In genomic region chr10:28612877-28613276, GRCh38 we compare ENCODE assay signal across 26 cellular contexts.
A peak's percentile ranks its signal among the peaks of the same experiment; 100 is the strongest.
DNase-seq lines count a peak whose midpoint lies in the region; ATAC-seq, FAIRE-seq and TF ChIP-seq lines count a peak whose summit lies in the region.
"Had no signal": no experiment of that assay in that cellular context is flagged by ENCODE, and none has a peak within 500 bp of the region (broad histone marks: within the 10 kb centered on the region; RNA-seq: fewer than 3 reads in every experiment).

No MANE protein-coding gene starts in this region.

- no TSS peak for BruUV-seq in K562 (replicated peaks; lab: Mats Ljungman, UMichigan)

- in situ Hi-C loops in K562 (cut with MboI) = no loop called here

- H3K27me3 ChIP-seq in CD4-positive, alpha-beta T cell (ENCODE audit: control insufficient read depth, insufficient read depth, low read length) = no peaks in the 10 kb centered on the region
- H3K27me3 ChIP-seq in K562 (ENCODE audit: control insufficient read depth in 2 of 2, insufficient read depth in 2 of 2, low read length in 2 of 2) (no peaks in the 10 kb centered on the region), BE2C (no peaks in the 10 kb centered on the region)

- no peak overlapping the region for H3K9ac ChIP-seq in K562 (ENCODE audit: insufficient read depth in 1 of 2, low read depth in 2 of 2, low read length in 2 of 2)

- H3K27ac ChIP-seq in CD4-positive, alpha-beta T cell (ENCODE audit: low read depth, low read length) = no peak overlapping the region
- no peak overlapping the region for H3K27ac ChIP-seq in K562 (ENCODE audit: extremely low read depth, low read depth, low read length)
- H3K27ac ChIP-seq: C4-2B, HL-60, RWPE1, SK-N-MC had no signal

- H3K36me3 ChIP-seq in K562 (ENCODE audit: control insufficient read depth, insufficient read depth, low read length) = peaks cover 94% of the 10 kb centered on the region
- H3K36me3 ChIP-seq in BE2C = peaks cover 86% of the 10 kb centered on the region

- CTCF ChIA-PET in activated naive CD4-positive, alpha-beta T cell treated with anti-CD3 and anti-CD28 coated beads for 36 hours (lab: Charles Lee) = no interaction called here
- CTCF ChIA-PET in CD4-positive, alpha-beta T cell (lab: Charles Lee) = interaction anchor here (1.1 to 1.3 kb wide), 2 partner anchors 15 to 181 kb away, joined by 3 read pairs; no protein-coding TSS in a partner anchor
- CTCF ChIA-PET in K562 (lab: Yijun Ruan, JAX; ENCODE audit: low intra/inter-chr PET ratio) = no interaction called here

- H3K4me3 ChIP-seq in K562 = no peak overlapping the region
- H3K4me3 ChIP-seq in BE2C (ENCODE audit: low read depth, low read length) = no peak overlapping the region
- H3K4me3 ChIP-seq: SK-N-MC had no signal

- peaks cover 22% of the 10 kb centered on the region for H3K36me3 Mint-ChIP-seq in activated naive CD4-positive, alpha-beta T cell treated with anti-CD3 and anti-CD28 coated beads, Interleukin-2, amount 50 U/mL, for 24 hours
- peaks cover 45% of the 10 kb centered on the region for H3K36me3 Mint-ChIP-seq in activated naive CD4-positive, alpha-beta T cell treated with anti-CD3 and anti-CD28 coated beads for 36 hours (ENCODE audit: low read depth)
- peaks cover 95% of the 10 kb centered on the region for H3K36me3 Mint-ChIP-seq in CD4-positive, alpha-beta T cell (ENCODE audit: low read depth)
- peaks cover 50% of the 10 kb centered on the region for H3K36me3 Mint-ChIP-seq in mesothelial cell of epicardium

- no peak for TF ChIP-seq CTCF in CD4-positive, alpha-beta T cell (IDR thresholded peaks at IDR 0.05)
- no peak for TF ChIP-seq CTCF in K562 (IDR thresholded peaks at IDR 0.05 in 2 of 3, conservative IDR thresholded peaks at IDR 0.05 in 1 of 3; ENCODE audit: insufficient read depth in 2 of 3, low read depth in 1 of 3, low read length in 3 of 3)
- no peak for TF ChIP-seq CTCF in mesothelial cell of epicardium (IDR thresholded peaks at IDR 0.05; ENCODE audit: unreplicated experiment)
- TF ChIP-seq CTCF in BE2C (IDR thresholded peaks at IDR 0.05; ENCODE audit: low read depth, low read length) = no peak

- H3K9me1 ChIP-seq in K562 (ENCODE audit: control insufficient read depth, insufficient read depth, low read length) = no peaks in the 10 kb centered on the region

- 97% methylated on average over 6 of the region's 6 CpGs for WGBS in K562 (ENCODE audit: insufficient coverage, low coverage, missing lambda C conversion rate)

- no peak for TF ChIP-seq EP300 in K562 (IDR thresholded peaks at IDR 0.05; ENCODE audit: low read length)

- no peaks in the 10 kb centered on the region for H3K9me3 ChIP-seq in CD4-positive, alpha-beta T cell (ENCODE audit: control insufficient read depth, low read length)
- H3K9me3 ChIP-seq in K562 (replicated peaks; ENCODE audit: control insufficient read depth, insufficient read depth, low read depth, low read length) (no peaks in the 10 kb centered on the region), BE2C (no peaks in the 10 kb centered on the region)

- no peak for TF ChIP-seq RAD21 in K562 (CRISPR knock-in tag; conservative IDR thresholded peaks at IDR 0.05 in 1 of 2, IDR thresholded peaks at IDR 0.05 in 1 of 2)

- H3K27ac Mint-ChIP-seq in activated naive CD4-positive, alpha-beta T cell treated with anti-CD3 and anti-CD28 coated beads, Interleukin-2, amount 50 U/mL, for 24 hours = peak overlapping the region; percentile 59
- H3K27ac Mint-ChIP-seq in activated naive CD4-positive, alpha-beta T cell treated with anti-CD3 and anti-CD28 coated beads for 36 hours = no peak overlapping the region
- H3K27ac Mint-ChIP-seq in CD4-positive, alpha-beta T cell = peak overlapping the region; percentile 22
- peak overlapping the region; percentile 34 for H3K27ac Mint-ChIP-seq in mesothelial cell of epicardium
- H3K27ac Mint-ChIP-seq: HFFc6 had no signal

- H4K20me1 ChIP-seq in K562 (replicated peaks; ENCODE audit: control insufficient read depth, insufficient read depth, low read length) = no peaks in the 10 kb centered on the region

- TF ChIP-seq POLR2A in K562 (conservative IDR thresholded peaks at IDR 0.05) = no peak

- DNase-seq in activated naive CD4-positive, alpha-beta T cell treated with anti-CD3 and anti-CD28 coated beads for 36 hours = no peak
- DNase-seq in CD4-positive, alpha-beta T cell = no peak
- DNase-seq in K562 (ENCODE audit: extremely low read depth in 1 of 4, low spot score in 3 of 4) = no peak
- DNase-seq in mesothelial cell of epicardium (ENCODE audit: low spot score in 2 of 2, unreplicated experiment in 2 of 2) = no peak
- no peak for DNase-seq in stimulated activated CD4-positive, alpha-beta T cell treated with anti-CD3 and anti-CD28 coated beads, Interleukin-1b, Interleukin-23, amount 100 ng/mL, for 48 hours
- DNase-seq in BE2C = no peak
- DNase-seq: 8988T; AML-193; COR-L47; DMS79; H7; HFFc6; KG1; NCI-H1105; NCI-H2029 treated with DMSO at 0.1 percent for 48 hours; NCI-H345; NCI-H524; NCI-H774; NK-92 treated with Interleukin-12 subunit alpha and Interleukin-12 subunit beta, amount 100 ng/mL, for 24 hours; SHP77 treated with DMSO at 0.1 percent for 48 hours had no signal

- POLR2A ChIA-PET in CD4-positive, alpha-beta T cell (lab: Charles Lee) = no interaction called here
- POLR2A ChIA-PET in K562 (lab: Yijun Ruan, JAX) = interaction anchor here (1.2 to 1.8 kb wide), 2 partner anchors 10 to 11 kb away, joined by 5 to 7 read pairs; no protein-coding TSS in a partner anchor

- no peak for FAIRE-seq in K562 (lab: Jason Lieb, UNC)

- no peaks in the 10 kb centered on the region for H3K9me3 Mint-ChIP-seq in activated naive CD4-positive, alpha-beta T cell treated with anti-CD3 and anti-CD28 coated beads, Interleukin-2, amount 50 U/mL, for 24 hours
- no peaks in the 10 kb centered on the region for H3K9me3 Mint-ChIP-seq in activated naive CD4-positive, alpha-beta T cell treated with anti-CD3 and anti-CD28 coated beads for 36 hours
- H3K9me3 Mint-ChIP-seq in CD4-positive, alpha-beta T cell = no peaks in the 10 kb centered on the region
- no peaks in the 10 kb centered on the region for H3K9me3 Mint-ChIP-seq in mesothelial cell of epicardium
- H3K9me3 Mint-ChIP-seq: HFFc6 had no signal

- H3K4me1 Mint-ChIP-seq in activated naive CD4-positive, alpha-beta T cell treated with anti-CD3 and anti-CD28 coated beads, Interleukin-2, amount 50 U/mL, for 24 hours = peaks cover 19% of the 10 kb centered on the region
- H3K4me1 Mint-ChIP-seq in activated naive CD4-positive, alpha-beta T cell treated with anti-CD3 and anti-CD28 coated beads for 36 hours (ENCODE audit: low read depth) = peaks cover 6% of the 10 kb centered on the region
- H3K4me1 Mint-ChIP-seq in CD4-positive, alpha-beta T cell (ENCODE audit: low read depth) = peaks cover 25% of the 10 kb centered on the region
- H3K4me1 Mint-ChIP-seq in mesothelial cell of epicardium = no peaks in the 10 kb centered on the region

- H3K4me3 Mint-ChIP-seq in activated naive CD4-positive, alpha-beta T cell treated with anti-CD3 and anti-CD28 coated beads, Interleukin-2, amount 50 U/mL, for 24 hours = no peak overlapping the region
- no peak overlapping the region for H3K4me3 Mint-ChIP-seq in activated naive CD4-positive, alpha-beta T cell treated with anti-CD3 and anti-CD28 coated beads for 36 hours
- no peak overlapping the region for H3K4me3 Mint-ChIP-seq in CD4-positive, alpha-beta T cell
- no peak overlapping the region for H3K4me3 Mint-ChIP-seq in mesothelial cell of epicardium
- H3K4me3 Mint-ChIP-seq: HFFc6 had no signal

- ATAC-seq in CD4-positive, alpha-beta T cell (ENCODE audit: poor library complexity) = no peak
- ATAC-seq in K562 = no peak
- no peak for ATAC-seq in HG02759 (IDR thresholded peaks at IDR 0.05; ENCODE audit: unreplicated experiment)

- no peak overlapping the region for H2AFZ ChIP-seq in K562 (ENCODE audit: low read depth, low read length)

- intact Hi-C loops in activated naive CD4-positive, alpha-beta T cell treated with anti-CD3 and anti-CD28 coated beads for 36 hours (cut with micrococcal nuclease) = no loop called here
- intact Hi-C loops in CD4-positive, alpha-beta T cell (cut with DNase I, micrococcal nuclease) = no loop called here
- intact Hi-C loops in K562 (cut with micrococcal nuclease) = no loop called here

- H3K4me1 ChIP-seq in K562 (replicated peaks in 1 of 2; ENCODE audit: control insufficient read depth in 2 of 2, insufficient read depth in 2 of 2, low read length in 2 of 2) (no peaks in the 10 kb centered on the region), BE2C (no peaks in the 10 kb centered on the region)

- H3K79me2 ChIP-seq in K562 (ENCODE audit: control insufficient read depth, insufficient read depth, low read length) = peaks cover 9% of the 10 kb centered on the region; the same call in 2 of the 3 replicates

- no peak overlapping the region for H3K4me2 ChIP-seq in K562 (ENCODE audit: insufficient read depth, low read length)

- no peaks in the 10 kb centered on the region for H3K27me3 Mint-ChIP-seq in activated naive CD4-positive, alpha-beta T cell treated with anti-CD3 and anti-CD28 coated beads, Interleukin-2, amount 50 U/mL, for 24 hours
- H3K27me3 Mint-ChIP-seq in activated naive CD4-positive, alpha-beta T cell treated with anti-CD3 and anti-CD28 coated beads for 36 hours (ENCODE audit: low read depth) = no peaks in the 10 kb centered on the region
- no peaks in the 10 kb centered on the region for H3K27me3 Mint-ChIP-seq in CD4-positive, alpha-beta T cell
- no peaks in the 10 kb centered on the region for H3K27me3 Mint-ChIP-seq in mesothelial cell of epicardium (ENCODE audit: low read depth)

TF ChIP-seq in K562, 482 proteins besides CTCF, POLR2A, EP300 and RAD21:
- TF ChIP-seq ZNF764 (CRISPR knock-in tag; IDR thresholded peaks at IDR 0.05; ENCODE audit: low read depth) (no peak), ZFP1 (CRISPR knock-in tag; IDR thresholded peaks at IDR 0.05) (no peak), ZNF717 (CRISPR knock-in tag; IDR thresholded peaks at IDR 0.05) (no peak), RBM25 (IDR thresholded peaks at IDR 0.05; ENCODE audit: low read depth, low read length, severe bottlenecking) (peak; percentile 26), TAF7 (tag; IDR thresholded peaks at IDR 0.05) (no peak)
